In the genomic region with DNA sequence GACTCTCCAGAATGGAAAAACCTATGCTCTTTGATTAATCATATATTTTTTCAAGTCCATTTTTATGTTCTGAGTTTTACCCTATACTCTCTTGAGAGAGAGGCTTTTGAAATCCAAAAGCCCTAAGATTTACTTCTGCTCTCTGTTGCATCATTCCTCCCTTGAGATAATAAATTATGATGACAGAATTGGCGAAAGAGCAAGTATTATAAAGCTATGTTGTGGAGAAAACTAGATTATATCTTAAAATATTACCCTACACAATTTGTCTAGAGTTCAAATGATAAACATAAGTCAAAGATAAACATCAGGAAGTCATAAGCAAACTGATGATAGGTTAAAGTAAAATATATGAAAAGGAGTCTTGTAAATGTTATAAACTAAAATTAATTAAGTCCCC, we compare ENCODE assay signal across 1 cellular context.
TF ChIP-seq lines count a peak whose summit lies in the region.

No MANE protein-coding gene starts in this region.

TF ChIP-seq in K562, 482 proteins besides CTCF, POLR2A, EP300 and RAD21 (continued from another document):
- TF ChIP-seq, protein P1, sequence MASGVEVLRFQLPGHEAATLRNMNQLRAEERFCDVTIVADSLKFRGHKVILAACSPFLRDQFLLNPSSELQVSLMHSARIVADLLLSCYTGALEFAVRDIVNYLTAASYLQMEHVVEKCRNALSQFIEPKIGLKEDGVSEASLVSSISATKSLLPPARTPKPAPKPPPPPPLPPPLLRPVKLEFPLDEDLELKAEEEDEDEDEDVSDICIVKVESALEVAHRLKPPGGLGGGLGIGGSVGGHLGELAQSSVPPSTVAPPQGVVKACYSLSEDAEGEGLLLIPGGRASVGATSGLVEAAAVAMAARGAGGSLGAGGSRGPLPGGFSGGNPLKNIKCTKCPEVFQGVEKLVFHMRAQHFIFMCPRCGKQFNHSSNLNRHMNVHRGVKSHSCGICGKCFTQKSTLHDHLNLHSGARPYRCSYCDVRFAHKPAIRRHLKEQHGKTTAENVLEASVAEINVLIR (CRISPR knock-in tag; IDR thresholded peaks at IDR 0.05) = no peak
- TF ChIP-seq, protein P2, sequence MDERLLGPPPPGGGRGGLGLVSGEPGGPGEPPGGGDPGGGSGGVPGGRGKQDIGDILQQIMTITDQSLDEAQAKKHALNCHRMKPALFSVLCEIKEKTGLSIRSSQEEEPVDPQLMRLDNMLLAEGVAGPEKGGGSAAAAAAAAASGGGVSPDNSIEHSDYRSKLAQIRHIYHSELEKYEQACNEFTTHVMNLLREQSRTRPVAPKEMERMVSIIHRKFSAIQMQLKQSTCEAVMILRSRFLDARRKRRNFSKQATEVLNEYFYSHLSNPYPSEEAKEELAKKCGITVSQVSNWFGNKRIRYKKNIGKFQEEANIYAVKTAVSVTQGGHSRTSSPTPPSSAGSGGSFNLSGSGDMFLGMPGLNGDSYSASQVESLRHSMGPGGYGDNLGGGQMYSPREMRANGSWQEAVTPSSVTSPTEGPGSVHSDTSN (CRISPR knock-in tag; IDR thresholded peaks at IDR 0.05; ENCODE audit: low read depth) = no peak
- TF ChIP-seq, protein P2 (tag; conservative IDR thresholded peaks at IDR 0.05; ENCODE audit: low read depth) = peak; percentile 86
- TF ChIP-seq CEBPG (CRISPR knock-in tag; IDR thresholded peaks at IDR 0.05) = no peak
- peak; percentile 82 to 95 for TF ChIP-seq CEBPG (tag; conservative IDR thresholded peaks at IDR 0.05 in 1 of 2, IDR thresholded peaks at IDR 0.05 in 1 of 2)
- TF ChIP-seq ATF7 (IDR thresholded peaks at IDR 0.05) = no peak
